7 cellular contexts compared by ENCODE assay signal in the genomic region with DNA sequence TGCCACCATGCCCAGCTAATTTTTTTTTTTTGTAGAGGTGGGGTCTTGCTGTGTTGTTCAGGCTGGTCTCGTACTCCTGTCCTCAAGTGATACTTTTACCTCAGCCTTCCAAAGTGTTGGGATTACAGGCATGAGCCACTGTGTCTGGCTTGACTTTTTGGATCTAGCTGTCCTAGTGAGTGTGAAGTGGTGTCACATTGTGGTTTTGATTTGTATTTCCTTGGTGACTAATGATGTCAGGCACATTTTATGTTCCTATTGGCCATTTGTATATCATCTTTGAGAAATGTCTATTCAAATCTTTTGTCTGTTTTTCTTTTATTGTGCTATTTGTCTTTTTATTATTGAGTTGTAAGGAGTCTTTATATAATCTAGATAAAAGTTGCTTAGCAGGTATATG. TPM values are rescaled to one million over a fixed set of nuclear protein-coding genes. Genes with fewer than 3 reads are reported as not detected.
DNase-seq lines count a peak whose midpoint lies in the region; ATAC-seq and TF ChIP-seq lines count a peak whose summit lies in the region.

No MANE protein-coding gene starts in this region.

- H3K36me3 Mint-ChIP-seq in natural killer cell = no peaks in the 10 kb centered on the region

- peaks cover 11 to 25% of the 10 kb centered on the region in 2 donors for H3K4me1 Mint-ChIP-seq in natural killer cell

- H3K4me3 ChIP-seq in GM12864 (ENCODE audit: low read depth, low read length) = no peak overlapping the region

- H3K27me3 Mint-ChIP-seq in natural killer cell (ENCODE audit: low read depth in 2 of 2) = no peaks in the 10 kb centered on the region

- no peaks in the 10 kb centered on the region for H3K9me3 Mint-ChIP-seq in natural killer cell

- peak overlapping the region; percentile 62 to 76 for H3K27ac Mint-ChIP-seq in natural killer cell

- DNase-seq in GM12864 (ENCODE audit: low read depth) = peak; percentile 5
- DNase-seq in central memory CD4-positive, alpha-beta T cell = peak; percentile 16
- no peak for DNase-seq in natural killer cell
- no peak for DNase-seq in HuH-7.5 (ENCODE audit: low spot score)
- DNase-seq in stimulated activated CD4-positive, alpha-beta T cell treated with anti-CD3 and anti-CD28 coated beads, Interleukin-4, amount 100 ng/mL, for 24 hours = no peak

- TF ChIP-seq CTCF in GM12864 (IDR thresholded peaks at IDR 0.05; ENCODE audit: low read depth, low read length, missing control alignments) (no peak), natural killer cell (IDR thresholded peaks at IDR 0.05) (no peak)

- intact Hi-C loops in natural killer cell (cut with micrococcal nuclease) = loop anchor here (2.0 kb wide), 1 partner anchor 67 kb away; no protein-coding TSS in a partner anchor

- ATAC-seq in HG03159 (IDR thresholded peaks at IDR 0.05; ENCODE audit: unreplicated experiment) = peak; percentile 48
- ATAC-seq in natural killer cell = peak; percentile 76 to 97 (median 85)
- ATAC-seq in GM19452 (IDR thresholded peaks at IDR 0.05; ENCODE audit: unreplicated experiment) = no peak

- H3K4me3 Mint-ChIP-seq in natural killer cell = no peak overlapping the region

RNA-seq across cellular contexts. Expression of a gene that starts 53.5 kb away (rescaled TPM):
- total RNA-seq in natural killer cell = 10 to 100 TPM; 23.3 to 35.2 (median 32.5) TPM

Comparison
In these comparisons a context has a peak if more than half of its experiments do, and no peak if none do; other contexts are left out.
1. DNase-seq: peak in GM12864 (single experiment) and central memory CD4-positive, alpha-beta T cell (single experiment); none in natural killer cell (single experiment), HuH-7.5 (single experiment) and stimulated activated CD4-positive, alpha-beta T cell treated with anti-CD3 and anti-CD28 coated beads, Interleukin-4, amount 100 ng/mL, for 24 hours (single experiment).